12 cellular contexts compared by ENCODE assay signal in the genomic region with DNA sequence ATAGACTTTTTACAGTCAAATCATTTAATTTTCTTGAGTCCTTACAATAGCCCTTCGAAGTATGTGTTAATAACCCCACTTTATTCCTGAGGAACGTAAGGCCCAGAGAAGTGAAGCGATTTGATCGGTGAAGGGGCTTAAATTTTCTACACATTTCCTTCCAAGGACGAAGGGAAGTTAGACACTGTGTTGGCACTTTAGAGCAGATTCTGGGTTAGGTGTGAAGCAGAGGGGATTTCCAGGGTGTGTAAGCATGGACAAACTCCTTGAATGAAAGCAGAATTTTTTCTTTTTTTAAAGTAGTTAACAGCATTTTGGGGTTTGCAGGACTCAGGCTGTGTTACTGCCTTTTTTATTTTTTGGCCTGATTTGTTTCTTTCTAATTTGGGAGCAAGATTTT. TPM values are rescaled to one million over a fixed set of nuclear protein-coding genes. Genes with fewer than 3 reads are reported as not detected.
A peak's percentile ranks its signal among the peaks of the same experiment; 100 is the strongest.
DNase-seq lines count a peak whose midpoint lies in the region; ATAC-seq, FAIRE-seq and TF ChIP-seq lines count a peak whose summit lies in the region.
"Had no signal": no experiment of that assay in that cellular context is flagged by ENCODE, and none has a peak within 500 bp of the region (broad histone marks: within the 10 kb centered on the region; RNA-seq: fewer than 3 reads in every experiment).

No MANE protein-coding gene starts in this region.

- H3K9me3 Mint-ChIP-seq in CD8-positive, alpha-beta memory T cell, result no peaks in the 10 kb centered on the region
- no peaks in the 10 kb centered on the region for H3K9me3 Mint-ChIP-seq in activated naive CD8-positive, alpha-beta T cell (ENCODE audit: low read depth)
- H3K9me3 Mint-ChIP-seq: mesothelial cell of epicardium had no signal

- no peak for TF ChIP-seq POLR2A in H54 (IDR thresholded peaks at IDR 0.05; ENCODE audit: low read depth, low read length)
- no peak for TF ChIP-seq POLR2A in HepG2 (IDR thresholded peaks at IDR 0.05; ENCODE audit: insufficient read depth in 1 of 2, low read depth in 2 of 2, low read length in 2 of 2)

- H2AFZ ChIP-seq in HepG2 (ENCODE audit: low read length), result no peak overlapping the region

- H3K27me3 ChIP-seq in CD8-positive, alpha-beta memory T cell (ENCODE audit: insufficient read depth, low read length, poor library complexity, severe bottlenecking), result no peaks in the 10 kb centered on the region
- no peaks in the 10 kb centered on the region for H3K27me3 ChIP-seq in HepG2 (ENCODE audit: control insufficient read depth in 1 of 2, insufficient read depth in 2 of 2, low read length in 2 of 2)
- H3K27me3 ChIP-seq: upper lobe of left lung had no signal

- ATAC-seq in HepG2 (no peak), GM18870 (IDR thresholded peaks at IDR 0.05; ENCODE audit: unreplicated experiment) (no peak)

- H3K9me3 ChIP-seq in CD8-positive, alpha-beta memory T cell (ENCODE audit: low read length), result no peaks in the 10 kb centered on the region
- no peaks in the 10 kb centered on the region for H3K9me3 ChIP-seq in HepG2 (ENCODE audit: low read length)
- H3K9me3 ChIP-seq: upper lobe of left lung had no signal

- no TSS peak for BruUV-seq in HepG2 (replicated peaks; lab: Mats Ljungman, UMichigan)

- H3K27me3 Mint-ChIP-seq in CD8-positive, alpha-beta memory T cell, result no peaks in the 10 kb centered on the region
- no peaks in the 10 kb centered on the region for H3K27me3 Mint-ChIP-seq in activated naive CD8-positive, alpha-beta T cell

- no peak overlapping the region for H3K4me2 ChIP-seq in HepG2 (ENCODE audit: low read depth, low read length)

- TF ChIP-seq RAD21 in HepG2 (CRISPR knock-in tag; IDR thresholded peaks at IDR 0.05), result no peak

- H4K20me1 ChIP-seq in HepG2 (ENCODE audit: insufficient read depth, low read length), result no peaks in the 10 kb centered on the region

- peaks cover 13% of the 10 kb centered on the region for H3K36me3 ChIP-seq in CD8-positive, alpha-beta memory T cell (ENCODE audit: insufficient read depth, low read length)
- H3K36me3 ChIP-seq in HepG2 (replicated peaks in 1 of 2; ENCODE audit: control insufficient read depth in 1 of 2, insufficient read depth in 2 of 2, low read length in 2 of 2), result peaks cover 5 to 8% of the 10 kb centered on the region in 2 experiments; a peak in 4 of 5 replicates

- no peak overlapping the region for H3K9ac ChIP-seq in HepG2 (ENCODE audit: insufficient read depth, low read depth, low read length)

- peak in 2 of 5 donors; percentile 17 to 35 for DNase-seq in CD8-positive, alpha-beta memory T cell
- DNase-seq in H54 (ENCODE audit: insufficient read length, low spot score) (no peak), HepG2 (ENCODE audit: low spot score) (no peak), NCI-H446 treated with DMSO at 0.1 percent for 48 hours (lab: John Stamatoyannopoulos, UW) (no peak), NCI-H446 (lab: John Stamatoyannopoulos, UW) (no peak)
- DNase-seq: activated CD8-positive, alpha-beta memory T cell treated with anti-CD3 and anti-CD28 coated beads, Interleukin-2, amount 50 U/mL, for 48 hours; head of caudate nucleus; SW 1271; upper lobe of left lung had no signal

- WGBS in HepG2 (ENCODE audit: low lambda C conversion rate), result 91% methylated on average over 5 of the region's 5 CpGs

- in situ Hi-C loops in HepG2 (cut with HindIII; ENCODE audit: extremely low pct_ligation_motif_present, low pct_unique_long_range_greater_than_20kb), result no loop called here

- peak; percentile 33 for FAIRE-seq in H54 (lab: Jason Lieb, UNC)
- FAIRE-seq in HepG2 (lab: Jason Lieb, UNC), result no peak

- POLR2A ChIA-PET in CD8-positive, alpha-beta memory T cell (lab: Charles Lee), result no interaction called here
- POLR2A ChIA-PET in HepG2 (lab: Yijun Ruan, JAX), result interaction anchor here (1.7 kb wide), 1 partner anchor 242 kb away, joined by 4 read pairs; no protein-coding TSS in a partner anchor

- peaks cover 2% of the 10 kb centered on the region for H3K79me2 ChIP-seq in HepG2 (ENCODE audit: insufficient read depth, low read length)

- CTCF ChIA-PET in CD8-positive, alpha-beta memory T cell (lab: Charles Lee), result interaction anchor here (1.0 kb wide), 1 partner anchor 244 kb away, joined by 3 read pairs; no protein-coding TSS in a partner anchor
- CTCF ChIA-PET in HepG2 (lab: Yijun Ruan, JAX; ENCODE audit: low intra/inter-chr PET ratio, low total read pairs), result no interaction called here

- H3K27ac ChIP-seq in CD8-positive, alpha-beta memory T cell (ENCODE audit: low read depth, low read length), result no peak overlapping the region
- no peak overlapping the region for H3K27ac ChIP-seq in HepG2 (ENCODE audit: extremely low read length, insufficient read depth, low read length)
- H3K27ac ChIP-seq: upper lobe of left lung had no signal

- H3K27ac Mint-ChIP-seq in CD8-positive, alpha-beta memory T cell, result peak overlapping the region; percentile 34 to 88 (median 66)
- peak overlapping the region; percentile 43 for H3K27ac Mint-ChIP-seq in activated naive CD8-positive, alpha-beta T cell
- H3K27ac Mint-ChIP-seq: mesothelial cell of epicardium had no signal

- no peak for TF ChIP-seq EP300 in HepG2 (IDR thresholded peaks at IDR 0.05; ENCODE audit: low read depth in 2 of 2, low read length in 2 of 2)
- TF ChIP-seq EP300 in HepG2 (CRISPR knock-in tag; IDR thresholded peaks at IDR 0.05; ENCODE audit: borderline replicate concordance), result no peak

- TF ChIP-seq CTCF in HepG2 (CRISPR knock-in tag; IDR thresholded peaks at IDR 0.05), result no peak

- H3K4me3 ChIP-seq in CD8-positive, alpha-beta memory T cell (ENCODE audit: low read length), result no peak overlapping the region
- no peak overlapping the region for H3K4me3 ChIP-seq in HepG2 (replicated peaks in 1 of 3; ENCODE audit: insufficient read depth in 1 of 3, low read depth in 2 of 3, low read length in 3 of 3)
- H3K4me3 ChIP-seq: upper lobe of left lung had no signal

- peaks cover 8 to 40% (median 25%) of the 10 kb centered on the region in 3 donors for H3K36me3 Mint-ChIP-seq in CD8-positive, alpha-beta memory T cell
- H3K36me3 Mint-ChIP-seq in activated naive CD8-positive, alpha-beta T cell, result peaks cover 19% of the 10 kb centered on the region

- peaks cover 23% of the 10 kb centered on the region for H3K4me1 ChIP-seq in CD8-positive, alpha-beta memory T cell (ENCODE audit: insufficient read depth, low read length)
- H3K4me1 ChIP-seq in HepG2 (ENCODE audit: insufficient read depth, low read length), result peaks cover 26% of the 10 kb centered on the region

- intact Hi-C loops in HepG2 (cut with micrococcal nuclease; ENCODE audit: unreplicated experiment), result no loop called here

- H3K4me1 Mint-ChIP-seq in CD8-positive, alpha-beta memory T cell, result peaks cover 43 to 63% (median 58%) of the 10 kb centered on the region in 3 donors
- H3K4me1 Mint-ChIP-seq in activated naive CD8-positive, alpha-beta T cell (ENCODE audit: low read depth), result peaks cover 38% of the 10 kb centered on the region

- peak overlapping the region in 5 of 7 donors; percentile 22 to 57 (median 56) for H3K4me3 Mint-ChIP-seq in CD8-positive, alpha-beta memory T cell
- H3K4me3 Mint-ChIP-seq in activated naive CD8-positive, alpha-beta T cell, result peak overlapping the region; percentile 27
- H3K4me3 Mint-ChIP-seq: mesothelial cell of epicardium had no signal

RNA-seq across cellular contexts. Expression of gene PRORP, which starts 38.9 kb away (rescaled TPM):
- 10 to 100 TPM; 36.2 to 39.9 TPM for total RNA-seq in CD8-positive, alpha-beta memory T cell
- 59.2 TPM for polyA plus RNA-seq in CD8-positive, alpha-beta memory T cell
- 88.7 and 131 TPM in 2 replicates for total RNA-seq in HepG2 (2016; rRNA removed; fragmentation: Illumina TruSeq; extraction: Trizol)
- total RNA-seq in HepG2 (2016; cell fraction: cytosol; rRNA removed; fragmentation: Illumina TruSeq; extraction: Trizol; ENCODE audit: low read depth), result 13.8 and 16.8 TPM in 2 replicates
- total RNA-seq in HepG2 (2016; cell fraction: insoluble cytoplasmic fraction; rRNA removed; fragmentation: Illumina TruSeq; extraction: Trizol), result 92.4 and 130 TPM in 2 replicates
- 35.4 and 42.4 TPM in 2 replicates for total RNA-seq in HepG2 (2016; cell fraction: membrane; rRNA removed; fragmentation: Illumina TruSeq; extraction: Trizol)
- total RNA-seq in HepG2 (2016; cell fraction: nucleus; rRNA removed; fragmentation: Illumina TruSeq; extraction: Trizol), result 90.7 and 94.1 TPM in 2 replicates
- polyA plus RNA-seq in HepG2 (2011; rRNA removed), result 39.5 and 48.9 TPM in 2 replicates
- polyA plus RNA-seq in HepG2 (2011; cell fraction: cytosol; rRNA removed), result 31.7 and 35.0 TPM in 2 replicates
- 48.8 and 58.1 TPM in 2 replicates for polyA plus RNA-seq in HepG2 (2011; cell fraction: nucleus; rRNA removed)
- polyA plus RNA-seq in HepG2 (2012), result 28.3 and 37.5 TPM in 2 replicates
- 19.5 and 19.9 TPM in 2 replicates for polyA plus RNA-seq in HepG2 (2016; cell fraction: cytosol; fragmentation: Illumina TruSeq; extraction: Trizol; ENCODE audit: low read depth)
- 109 and 122 TPM in 2 replicates for polyA plus RNA-seq in HepG2 (2016; cell fraction: insoluble cytoplasmic fraction; fragmentation: Illumina TruSeq; extraction: Trizol; ENCODE audit: low read depth)
- 35.4 and 36.9 TPM in 2 replicates for polyA plus RNA-seq in HepG2 (2016; cell fraction: membrane; fragmentation: Illumina TruSeq; extraction: Trizol; ENCODE audit: low read depth)
- 57.9 and 59.7 TPM in 2 replicates for polyA plus RNA-seq in HepG2 (2016; cell fraction: nucleus; fragmentation: Illumina TruSeq; extraction: Trizol; ENCODE audit: insufficient read depth, low read depth)
- polyA minus RNA-seq in HepG2 (2011; rRNA and poly(A)+ RNA removed; ENCODE audit: low replicate concordance), result 52.8 and 83.3 TPM in 2 replicates
- 20.3 and 21.2 TPM in 2 replicates for polyA minus RNA-seq in HepG2 (2011; cell fraction: cytosol; rRNA and poly(A)+ RNA removed)
- polyA minus RNA-seq in HepG2 (2011; cell fraction: nucleus; rRNA and poly(A)+ RNA removed), result 93.3 and 97.1 TPM in 2 replicates

RNA-seq across cellular contexts. Expression of gene PPP2R3C, which starts 39.4 kb away (rescaled TPM):
- 10 to 100 TPM; 46.9 to 48.1 TPM for total RNA-seq in CD8-positive, alpha-beta memory T cell
- polyA plus RNA-seq in CD8-positive, alpha-beta memory T cell, result 78.6 TPM
- 102 and 140 TPM in 2 replicates for total RNA-seq in HepG2 (2016; rRNA removed; fragmentation: Illumina TruSeq; extraction: Trizol)
- total RNA-seq in HepG2 (2016; cell fraction: cytosol; rRNA removed; fragmentation: Illumina TruSeq; extraction: Trizol; ENCODE audit: low read depth), result 67.2 and 69.3 TPM in 2 replicates
- 103 and 132 TPM in 2 replicates for total RNA-seq in HepG2 (2016; cell fraction: insoluble cytoplasmic fraction; rRNA removed; fragmentation: Illumina TruSeq; extraction: Trizol)
- total RNA-seq in HepG2 (2016; cell fraction: membrane; rRNA removed; fragmentation: Illumina TruSeq; extraction: Trizol), result 98.3 and 109 TPM in 2 replicates
- total RNA-seq in HepG2 (2016; cell fraction: nucleus; rRNA removed; fragmentation: Illumina TruSeq; extraction: Trizol), result 70.1 and 86.0 TPM in 2 replicates
- polyA plus RNA-seq in HepG2 (2011; rRNA removed), result 49.5 and 63.4 TPM in 2 replicates
- polyA plus RNA-seq in HepG2 (2011; cell fraction: cytosol; rRNA removed), result 18.2 and 27.5 TPM in 2 replicates
- polyA plus RNA-seq in HepG2 (2011; cell fraction: nucleus; rRNA removed), result 44.1 and 44.3 TPM in 2 replicates
- 81.6 and 81.7 TPM in 2 replicates for polyA plus RNA-seq in HepG2 (2012)
- 47.5 and 54.1 TPM in 2 replicates for polyA plus RNA-seq in HepG2 (2016; cell fraction: cytosol; fragmentation: Illumina TruSeq; extraction: Trizol; ENCODE audit: low read depth)
- 104 and 106 TPM in 2 replicates for polyA plus RNA-seq in HepG2 (2016; cell fraction: insoluble cytoplasmic fraction; fragmentation: Illumina TruSeq; extraction: Trizol; ENCODE audit: low read depth)
- polyA plus RNA-seq in HepG2 (2016; cell fraction: membrane; fragmentation: Illumina TruSeq; extraction: Trizol; ENCODE audit: low read depth), result 73.5 and 78.8 TPM in 2 replicates
- 113 and 121 TPM in 2 replicates for polyA plus RNA-seq in HepG2 (2016; cell fraction: nucleus; fragmentation: Illumina TruSeq; extraction: Trizol; ENCODE audit: insufficient read depth, low read depth)
- 10.0 and 16.5 TPM in 2 replicates for polyA minus RNA-seq in HepG2 (2011; rRNA and poly(A)+ RNA removed; ENCODE audit: low replicate concordance)
- 18.3 and 22.6 TPM in 2 replicates for polyA minus RNA-seq in HepG2 (2011; cell fraction: cytosol; rRNA and poly(A)+ RNA removed)
- 63.3 and 75.2 TPM in 2 replicates for polyA minus RNA-seq in HepG2 (2011; cell fraction: nucleus; rRNA and poly(A)+ RNA removed)
